Comparison of ENCODE assay signal across 17 cellular contexts in genomic region chr9:83432877-83433276, GRCh38.
"Had no signal": no experiment of that assay in that cellular context is flagged by ENCODE, and none has a peak within 500 bp of the region (broad histone marks: within the 10 kb centered on the region; RNA-seq: fewer than 3 reads in every experiment).

No MANE protein-coding gene starts in this region.

- H3K27ac ChIP-seq: psoas muscle had no signal

- H3K4me3 Mint-ChIP-seq: activated B cell treated with CpG ODN at 0.5 μM for 24 hours; activated CD4-positive, alpha-beta T cell treated with anti-CD3 and anti-CD28 coated beads for 36 hours; activated naive CD4-positive, alpha-beta T cell treated with anti-CD3 and anti-CD28 coated beads, Interleukin-2, amount 10 ng/mL, durations not matched to agents 7 days and 5 days; activated T-cell treated with anti-CD3 and anti-CD28 coated beads, Interleukin-2, amount 50 U/mL, for 4 hours; natural killer cell treated with Interleukin-12 subunit alpha and Interleukin-12 subunit beta and Interleukin-15 and Interleukin-18, amount 100 ng/mL, for 72 hours had no signal

- H3K36me3 Mint-ChIP-seq: activated naive CD4-positive, alpha-beta T cell treated with anti-CD3 and anti-CD28 coated beads, Interleukin-2, amount 10 ng/mL, durations not matched to agents 7 days and 5 days; natural killer cell treated with Interleukin-12 subunit alpha and Interleukin-12 subunit beta and Interleukin-15 and Interleukin-18, amount 100 ng/mL, for 72 hours had no signal

- H3K9me3 ChIP-seq: psoas muscle, tibial artery had no signal

- H3K4me1 Mint-ChIP-seq: activated B cell treated with CpG ODN at 0.5 μM for 24 hours; activated CD4-positive, alpha-beta T cell treated with anti-CD3 and anti-CD28 coated beads for 36 hours; activated naive CD4-positive, alpha-beta T cell treated with anti-CD3 and anti-CD28 coated beads, Interleukin-2, amount 10 ng/mL, durations not matched to agents 7 days and 5 days had no signal

- ATAC-seq: activated CD4-positive, alpha-beta T cell treated with anti-CD3 and anti-CD28 coated beads for 36 hours; activated T-cell treated with anti-CD3 and anti-CD28 coated beads, Interleukin-2, amount 50 U/mL, for 4 hours; esophagus mucosa; natural killer cell treated with Interleukin-12 subunit alpha and Interleukin-12 subunit beta and Interleukin-15 and Interleukin-18, amount 100 ng/mL, for 72 hours; stimulated activated naive CD8-positive, alpha-beta T cell treated with anti-CD3 and anti-CD28 coated beads, Interleukin-15, Interleukin-2, amounts not matched to agents 100 U/mL and 50 U/mL, for 24 hours had no signal

- H3K27me3 ChIP-seq: tibial artery had no signal

- H3K27ac Mint-ChIP-seq: activated B cell treated with CpG ODN at 0.5 μM for 24 hours; activated CD4-positive, alpha-beta T cell treated with anti-CD3 and anti-CD28 coated beads for 36 hours; activated naive CD4-positive, alpha-beta T cell treated with anti-CD3 and anti-CD28 coated beads, Interleukin-2, amount 10 ng/mL, durations not matched to agents 7 days and 5 days; natural killer cell treated with Interleukin-12 subunit alpha and Interleukin-12 subunit beta and Interleukin-15 and Interleukin-18, amount 100 ng/mL, for 72 hours had no signal

- DNase-seq: activated B cell treated with CpG ODN at 0.5 μM for 24 hours; activated CD4-positive, alpha-beta T cell treated with anti-CD3 and anti-CD28 coated beads for 36 hours; activated CD4-positive, alpha-beta T cell treated with anti-CD3 and anti-CD28 coated beads, Interleukin-2, amount 50 U/mL, for 4 hours; activated CD8-positive, alpha-beta memory T cell treated with anti-CD3 and anti-CD28 coated beads, Interleukin-2, amount 50 U/mL, for 48 hours; activated naive CD4-positive, alpha-beta T cell treated with anti-CD3 and anti-CD28 coated beads, Interleukin-2, amount 10 ng/mL, durations not matched to agents 7 days and 5 days; activated T-cell treated with anti-CD3 and anti-CD28 coated beads, Interleukin-2, amount 50 U/mL, for 4 hours; effector memory CD4-positive, alpha-beta T cell; stimulated activated CD4-positive, alpha-beta T cell treated with anti-CD3 and anti-CD28 coated beads, Interleukin-12 subunit alpha, Interleukin-12 subunit beta, amount 100 ng/mL, for 4 hours; stimulated activated CD4-positive, alpha-beta T cell treated with anti-CD3 and anti-CD28 coated beads, Interleukin-4, amount 100 ng/mL, for 4 hours; stimulated activated naive CD8-positive, alpha-beta T cell treated with anti-CD3 and anti-CD28 coated beads, Interleukin-15, Interleukin-2, amounts not matched to agents 100 U/mL and 50 U/mL, for 24 hours; T-helper 1 cell had no signal

- H3K4me3 ChIP-seq: psoas muscle, tibial artery had no signal

- H3K27me3 Mint-ChIP-seq: activated B cell treated with CpG ODN at 0.5 μM for 24 hours; activated CD4-positive, alpha-beta T cell treated with anti-CD3 and anti-CD28 coated beads for 36 hours; activated naive CD4-positive, alpha-beta T cell treated with anti-CD3 and anti-CD28 coated beads, Interleukin-2, amount 10 ng/mL, durations not matched to agents 7 days and 5 days; natural killer cell treated with Interleukin-12 subunit alpha and Interleukin-12 subunit beta and Interleukin-15 and Interleukin-18, amount 100 ng/mL, for 72 hours had no signal

- FAIRE-seq: frontal cortex, urothelium cell line had no signal

- H3K9me3 Mint-ChIP-seq: activated B cell treated with CpG ODN at 0.5 μM for 24 hours; activated naive CD4-positive, alpha-beta T cell treated with anti-CD3 and anti-CD28 coated beads, Interleukin-2, amount 10 ng/mL, durations not matched to agents 7 days and 5 days; activated T-cell treated with anti-CD3 and anti-CD28 coated beads, Interleukin-2, amount 50 U/mL, for 4 hours; natural killer cell treated with Interleukin-12 subunit alpha and Interleukin-12 subunit beta and Interleukin-15 and Interleukin-18, amount 100 ng/mL, for 72 hours had no signal

- H3K36me3 ChIP-seq: tibial artery had no signal
